ENCODE assay signal across 8 cellular contexts in the genomic region with DNA sequence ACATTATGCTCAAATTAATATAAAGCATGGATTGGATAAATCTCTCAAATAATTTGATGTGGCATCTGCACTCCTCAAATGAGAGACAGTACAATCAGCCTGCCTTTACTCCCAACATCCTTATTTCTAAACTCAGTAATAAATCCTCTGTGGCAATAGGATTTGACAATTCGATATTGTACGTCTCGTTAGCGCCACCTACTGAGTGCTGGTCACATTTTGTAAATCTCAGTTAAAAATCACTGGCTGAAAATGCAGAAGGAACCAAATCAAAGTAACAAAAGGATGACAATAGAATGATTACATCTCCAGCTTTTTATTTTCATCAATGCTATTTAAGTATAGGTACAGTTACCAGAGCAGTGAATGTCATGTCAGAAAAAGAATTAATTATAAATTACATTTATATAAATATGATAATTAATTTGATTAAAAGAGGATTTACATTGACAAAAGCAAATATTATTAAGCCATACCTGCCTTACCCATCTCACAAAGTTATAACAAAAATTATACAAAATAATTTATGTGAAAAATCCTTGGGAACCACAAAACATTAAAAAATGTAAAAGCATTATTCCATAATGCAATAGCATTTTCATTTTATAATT. TPM values are rescaled to one million over a fixed set of nuclear protein-coding genes. Genes with fewer than 3 reads are reported as not detected.
DNase-seq lines count a peak whose midpoint lies in the region; ATAC-seq, FAIRE-seq and TF ChIP-seq lines count a peak whose summit lies in the region.

No MANE protein-coding gene starts in this region.

- H3K4me1 Mint-ChIP-seq in activated CD4-positive, alpha-beta T cell treated with anti-CD3 and anti-CD28 coated beads, Interleukin-2, amount 10 ng/mL, durations not matched to agents 7 days and 5 days, result no peaks in the 10 kb centered on the region

- peak; percentile 56 for DNase-seq in NCI-H460 (ENCODE audit: extremely low read depth, low read depth)
- DNase-seq in activated CD4-positive, alpha-beta T cell treated with anti-CD3 and anti-CD28 coated beads, Interleukin-2, amount 10 ng/mL, durations not matched to agents 7 days and 5 days, result peak; percentile 78
- peak in 7 of 10 donors; percentile 37 to 85 (median 70) for DNase-seq in dorsolateral prefrontal cortex
- DNase-seq in lung (ENCODE audit: low spot score), result peak; percentile 70
- DNase-seq in stimulated activated CD8-positive, alpha-beta memory T cell treated with anti-CD3 and anti-CD28 coated beads, Interleukin-15, amount 100 ng/mL, for 24 hours (ENCODE audit: low read depth), result peak; percentile 47

- intact Hi-C loops in dorsolateral prefrontal cortex (cut with DNase I), result no loop called here

- CTCF ChIA-PET in activated CD4-positive, alpha-beta T cell treated with anti-CD3 and anti-CD28 coated beads, Interleukin-2, amount 10 ng/mL, durations not matched to agents 7 days and 5 days (lab: Charles Lee), result no interaction called here

- H3K4me3 ChIP-seq in dorsolateral prefrontal cortex, result no peak overlapping the region
- H3K4me3 ChIP-seq in lung, result no peak overlapping the region

- no peaks in the 10 kb centered on the region for H3K27me3 Mint-ChIP-seq in activated CD4-positive, alpha-beta T cell treated with anti-CD3 and anti-CD28 coated beads, Interleukin-2, amount 10 ng/mL, durations not matched to agents 7 days and 5 days

- H3K27me3 ChIP-seq in dorsolateral prefrontal cortex (no peaks in the 10 kb centered on the region), lung (ENCODE audit: control insufficient read depth, insufficient read depth) (no peaks in the 10 kb centered on the region)

- no peak overlapping the region for H3K27ac Mint-ChIP-seq in activated CD4-positive, alpha-beta T cell treated with anti-CD3 and anti-CD28 coated beads, Interleukin-2, amount 10 ng/mL, durations not matched to agents 7 days and 5 days

- H3K4me1 ChIP-seq in lung (ENCODE audit: control insufficient read depth in 2 of 2, insufficient read depth in 2 of 2, low read length in 2 of 2), result no peaks in the 10 kb centered on the region

- 0% methylated on average over 4 of the region's 4 CpGs for WGBS in lung, 2 donors

- ATAC-seq in HG03103 (IDR thresholded peaks at IDR 0.05; ENCODE audit: low read depth, unreplicated experiment), result peak; percentile 69
- no peak for ATAC-seq in lung (ENCODE audit: insufficient read depth, low FRiP score)
- no peak for ATAC-seq in HG03108 (IDR thresholded peaks at IDR 0.05; ENCODE audit: unreplicated experiment)

- no peaks in the 10 kb centered on the region for H3K36me3 ChIP-seq in lung (ENCODE audit: control insufficient read depth in 2 of 2, insufficient read depth in 2 of 2, low read length in 2 of 2)

- peak; percentile 94 for FAIRE-seq in G401.6 (lab: Jason Lieb, UNC)

- H3K27ac ChIP-seq in dorsolateral prefrontal cortex (no peak overlapping the region), lung (ENCODE audit: low read depth in 1 of 2, low read length in 1 of 2) (no peak overlapping the region)

- POLR2A ChIA-PET in activated CD4-positive, alpha-beta T cell treated with anti-CD3 and anti-CD28 coated beads, Interleukin-2, amount 10 ng/mL, durations not matched to agents 7 days and 5 days (lab: Charles Lee), result no interaction called here

- no peaks in the 10 kb centered on the region for H3K9me3 Mint-ChIP-seq in activated CD4-positive, alpha-beta T cell treated with anti-CD3 and anti-CD28 coated beads, Interleukin-2, amount 10 ng/mL, durations not matched to agents 7 days and 5 days

- H3K4me3 Mint-ChIP-seq in activated CD4-positive, alpha-beta T cell treated with anti-CD3 and anti-CD28 coated beads, Interleukin-2, amount 10 ng/mL, durations not matched to agents 7 days and 5 days, result no peak overlapping the region

- no peaks in the 10 kb centered on the region for H3K9me3 ChIP-seq in lung (ENCODE audit: control insufficient read depth in 2 of 2, insufficient read depth in 1 of 2, low read length in 1 of 2)

- peak; percentile 28 to 82 (median 72) for TF ChIP-seq CTCF in dorsolateral prefrontal cortex (IDR thresholded peaks at IDR 0.05 in 54 of 56, conservative IDR thresholded peaks at IDR 0.05 in 2 of 56; ENCODE audit: low read depth in 1 of 56, partially characterized antibody in 56 of 56)
- TF ChIP-seq CTCF in lung (IDR thresholded peaks at IDR 0.05; ENCODE audit: control extremely low read depth, extremely low read depth), result peak; percentile 37

- no peaks in the 10 kb centered on the region for H3K36me3 Mint-ChIP-seq in activated CD4-positive, alpha-beta T cell treated with anti-CD3 and anti-CD28 coated beads, Interleukin-2, amount 10 ng/mL, durations not matched to agents 7 days and 5 days (ENCODE audit: low read depth)

RNA-seq across cellular contexts. Expression of gene GJE1, which starts 20.2 kb away (rescaled TPM):
- total RNA-seq in NCI-H460 (2014; rRNA removed; shearing (Covaris generic)), result not detected in 2 replicates
- polyA plus RNA-seq in NCI-H460 (2014; cell fraction: nucleus; rRNA removed), result not detected in 2 replicates
- total RNA-seq in activated CD4-positive, alpha-beta T cell treated with anti-CD3 and anti-CD28 coated beads, Interleukin-2, amount 10 ng/mL, durations not matched to agents 7 days and 5 days, result not detected
- total RNA-seq in dorsolateral prefrontal cortex (not detected), lung (not detected)
- not detected for polyA plus RNA-seq in lung

RNA-seq across cellular contexts. Expression of gene NMBR, which starts 34.4 kb away (rescaled TPM):
- not detected in 2 replicates for total RNA-seq in NCI-H460 (2014; rRNA removed; shearing (Covaris generic))
- not detected in 2 replicates for polyA plus RNA-seq in NCI-H460 (2014; cell fraction: nucleus; rRNA removed)
- total RNA-seq in activated CD4-positive, alpha-beta T cell treated with anti-CD3 and anti-CD28 coated beads, Interleukin-2, amount 10 ng/mL, durations not matched to agents 7 days and 5 days, result not detected
- 1 to 10 TPM in 18 of 120 experiments, under 1 TPM in 67, not detected in 35; 0.34 to 2.5 (median 0.73) TPM for total RNA-seq in dorsolateral prefrontal cortex
- under 1 TPM; 0.18 to 0.23 TPM for total RNA-seq in lung
- polyA plus RNA-seq in lung, result under 1 TPM in 1 of 2 donors, not detected in 1; 0.05 TPM

RNA-seq across cellular contexts. Expression of gene VTA1, which starts 34.5 kb away (rescaled TPM):
- 43.9 and 46.0 TPM in 2 replicates for total RNA-seq in NCI-H460 (2014; rRNA removed; shearing (Covaris generic))
- 18.2 and 39.5 TPM in 2 replicates for polyA plus RNA-seq in NCI-H460 (2014; cell fraction: nucleus; rRNA removed)
- total RNA-seq in activated CD4-positive, alpha-beta T cell treated with anti-CD3 and anti-CD28 coated beads, Interleukin-2, amount 10 ng/mL, durations not matched to agents 7 days and 5 days, result 10 to 100 TPM; 45.0 to 53.6 TPM
- total RNA-seq in dorsolateral prefrontal cortex (10 to 100 TPM; 22.1 to 59.4 (median 43.8) TPM), lung (10 to 100 TPM; 27.3 to 61.9 TPM)
- 10 to 100 TPM; 15.2 to 31.3 TPM for polyA plus RNA-seq in lung
